In genomic region chr11:93528757-93529639, GRCh38 we compare ENCODE assay signal across 8 cellular contexts. TPM values are rescaled to one million over a fixed set of nuclear protein-coding genes. Genes with fewer than 3 reads are reported as not detected.
DNase-seq lines count a peak whose midpoint lies in the region; ATAC-seq and TF ChIP-seq lines count a peak whose summit lies in the region.

No MANE protein-coding gene starts in this region.

- TF ChIP-seq CTCF in cardiac muscle cell (IDR thresholded peaks at IDR 0.05; ENCODE audit: low read depth, low read length), result no peak
- TF ChIP-seq CTCF in sigmoid colon (IDR thresholded peaks at IDR 0.05), result no peak

- H3K27ac ChIP-seq in cardiac muscle cell, result peak overlapping the region; percentile 96
- H3K27ac ChIP-seq in sigmoid colon, result peak overlapping the region; percentile 30 to 70 (median 56)

- TF ChIP-seq EP300 in sigmoid colon (IDR thresholded peaks at IDR 0.05), result no peak

- H3K27me3 ChIP-seq in cardiac muscle cell, result no peaks in the 10 kb centered on the region
- no peaks in the 10 kb centered on the region for H3K27me3 ChIP-seq in sigmoid colon

- intact Hi-C loops in sigmoid colon (cut with DNase I), result no loop called here

- ATAC-seq in GM18502 (IDR thresholded peaks at IDR 0.05; ENCODE audit: poor library complexity, unreplicated experiment), result no peak
- no peak for ATAC-seq in HG02973 (IDR thresholded peaks at IDR 0.05; ENCODE audit: unreplicated experiment)

- peak; percentile 33 for DNase-seq in D341Med (ENCODE audit: low spot score)
- peak; percentile 20 for DNase-seq in NCI-H748 treated with DMSO at 0.1 percent for 48 hours (lab: John Stamatoyannopoulos, UW)
- DNase-seq in cardiac muscle cell (ENCODE audit: low read depth in 1 of 2, low spot score in 1 of 2), result no peak
- DNase-seq in sigmoid colon, result no peak
- DNase-seq in A172 (ENCODE audit: low spot score), result no peak
- no peak for DNase-seq in OCI-M1 (lab: John Stamatoyannopoulos, UW)

- WGBS in sigmoid colon, 2 donors, result 58 to 61% methylated on average over 10 of the region's 10 CpGs

- no peak for TF ChIP-seq POLR2A in sigmoid colon (IDR thresholded peaks at IDR 0.05)

- H3K36me3 ChIP-seq in cardiac muscle cell, result no peaks in the 10 kb centered on the region
- no peaks in the 10 kb centered on the region for H3K36me3 ChIP-seq in sigmoid colon

- H3K4me1 ChIP-seq in cardiac muscle cell (ENCODE audit: low read depth), result peaks cover 79% of the 10 kb centered on the region
- peaks cover 0 to 31% (median 20%) of the 10 kb centered on the region in 4 donors for H3K4me1 ChIP-seq in sigmoid colon

- H3K9me3 ChIP-seq in cardiac muscle cell (ENCODE audit: low read depth) (no peaks in the 10 kb centered on the region), sigmoid colon (no peaks in the 10 kb centered on the region)

- H3K4me3 ChIP-seq in cardiac muscle cell (no peak overlapping the region), sigmoid colon (no peak overlapping the region)

RNA-seq across cellular contexts. Expression of gene SMCO4, which starts 14.2 kb away (rescaled TPM):
- 62.9 and 72.9 TPM in 2 replicates for total RNA-seq in cardiac muscle cell
- polyA plus RNA-seq in cardiac muscle cell, result 85.4 and 101 TPM in 2 replicates
- 1 to 10 TPM; 2.4 to 9.6 (median 6.1) TPM for total RNA-seq in sigmoid colon
- polyA plus RNA-seq in sigmoid colon, result 100 to 1,000 TPM in 1 of 3 donors, 10 to 100 TPM in 2; 47.0 to 112 (median 94.8) TPM
- total RNA-seq in A172 (2014; rRNA removed; shearing (Covaris generic)), result 6.1 and 12.0 TPM in 2 replicates

Comparison
In these comparisons a context has a peak if more than half of its experiments do, and no peak if none do; other contexts are left out.
1. DNase-seq: peak in D341Med (single experiment) and NCI-H748 treated with DMSO at 0.1 percent for 48 hours (single experiment); none in cardiac muscle cell (0 of 2), sigmoid colon (single experiment), A172 (single experiment) and OCI-M1 (single experiment).